In genomic region chr1:107359472-107360241, GRCh38 we compare ENCODE assay signal across 17 cellular contexts.
DNase-seq lines count a peak whose midpoint lies in the region; ATAC-seq, FAIRE-seq and TF ChIP-seq lines count a peak whose summit lies in the region.
"Had no signal": no experiment of that assay in that cellular context is flagged by ENCODE, and none has a peak within 500 bp of the region (broad histone marks: within the 10 kb centered on the region; RNA-seq: fewer than 3 reads in every experiment).

No MANE protein-coding gene starts in this region.

- RAD21 ChIA-PET in GM12878 (lab: Charles Lee; ENCODE audit: unreplicated experiment) = no interaction called here

- H3K4me2 ChIP-seq in GM12878 (ENCODE audit: control insufficient read depth, insufficient read depth) = peak overlapping the region; percentile 48; the same call in 1 of the 2 replicates
- H3K4me2 ChIP-seq: hepatocyte, smooth muscle cell had no signal

- CTCF ChIA-PET in GM12878 (lab: Yijun Ruan, JAX) = interaction anchor here (2.0 kb wide), 1 partner anchor 169 kb away, joined by 4 read pairs; no protein-coding TSS in a partner anchor

- DNase-seq in GM12878 (ENCODE audit: low read depth, low spot score) (no peak), ascending aorta (ENCODE audit: low spot score in 2 of 2) (no peak), NCI-H510A (lab: John Stamatoyannopoulos, UW) (no peak), head of caudate nucleus (no peak), C1 segment of cervical spinal cord (lab: John Stamatoyannopoulos, UW) (no peak)
- DNase-seq: activated CD8-positive, alpha-beta memory T cell treated with anti-CD3 and anti-CD28 coated beads, Interleukin-2, amount 10 ng/mL, durations not matched to agents 7 days and 5 days; activated naive CD4-positive, alpha-beta T cell treated with Interleukin-2 at 50 U/mL for 16 hours; body of pancreas; dermis blood vessel endothelial cell; NCI-H1048; NCI-H2171; pancreas had no signal

- in situ Hi-C loops in GM12878 (cut with MboI) = no loop called here

- no peak for TF ChIP-seq POLR2A in GM12878 (IDR thresholded peaks at IDR 0.05; ENCODE audit: low read depth, low read length)

- SMC1A ChIA-PET in GM12878 (lab: Charles Lee; ENCODE audit: uncharacterized antibody, unreplicated experiment) = interaction anchor here (0.9 to 1.6 kb wide), 7 partner anchors 8 to 169 kb away, joined by 3 to 4 read pairs (median 3); no protein-coding TSS in a partner anchor

- H3K27me3 ChIP-seq in GM12878 (replicated peaks in 1 of 2; ENCODE audit: control insufficient read depth in 2 of 2, insufficient read depth in 2 of 2, low read length in 1 of 2) = no peaks in the 10 kb centered on the region
- H3K27me3 ChIP-seq in ascending aorta = no peaks in the 10 kb centered on the region
- H3K27me3 ChIP-seq: body of pancreas, hepatocyte, pancreas had no signal

- H3K36me3 ChIP-seq in GM12878 (ENCODE audit: control insufficient read depth in 2 of 2, insufficient read depth in 2 of 2, low read length in 1 of 2) (no peaks in the 10 kb centered on the region), ascending aorta (no peaks in the 10 kb centered on the region)
- H3K36me3 ChIP-seq: pancreas had no signal

- no peaks in the 10 kb centered on the region for H3K79me2 ChIP-seq in GM12878 (ENCODE audit: control insufficient read depth, insufficient read depth, low read length)
- H3K79me2 ChIP-seq: hepatocyte had no signal

- no peak overlapping the region for H3K9ac ChIP-seq in GM12878 (ENCODE audit: control insufficient read depth, insufficient read depth, low read length)

- 18% methylated on average over 5 of the region's 5 CpGs for WGBS in GM12878 (ENCODE audit: insufficient coverage, insufficient replicate concordance, low lambda C conversion rate, missing lambda C conversion rate)

- POLR2A ChIA-PET in GM12878 (lab: Charles Lee) = no interaction called here

- TF ChIP-seq CTCF in GM12878 (IDR thresholded peaks at IDR 0.05 in 2 of 3, conservative IDR thresholded peaks at IDR 0.05 in 1 of 3; ENCODE audit: control insufficient read depth in 2 of 3, extremely low read depth in 1 of 3, insufficient read depth in 1 of 3, low read depth in 3 of 3, low read length in 3 of 3) = no peak
- TF ChIP-seq CTCF in ascending aorta (IDR thresholded peaks at IDR 0.05) = no peak

- H3K4me1 ChIP-seq in GM12878 (ENCODE audit: control insufficient read depth, insufficient read depth, low read length) = no peaks in the 10 kb centered on the region
- H3K4me1 ChIP-seq in ascending aorta = no peaks in the 10 kb centered on the region
- H3K4me1 ChIP-seq: body of pancreas, pancreas had no signal

- H3K9me3 ChIP-seq in GM12878 (replicated peaks; ENCODE audit: control insufficient read depth, insufficient read depth, low read length) (no peaks in the 10 kb centered on the region), ascending aorta (no peaks in the 10 kb centered on the region)
- H3K9me3 ChIP-seq: body of pancreas, pancreas had no signal

- BruUV-seq in GM12878 (replicated peaks; lab: Mats Ljungman, UMichigan) = no TSS peak

- no peak for TF ChIP-seq RAD21 in GM12878 (IDR thresholded peaks at IDR 0.05; ENCODE audit: insufficient read depth, low read depth, low read length)

- intact Hi-C loops in GM12878 (cut with micrococcal nuclease; ENCODE audit: unreplicated experiment) = no loop called here
- intact Hi-C loops in ascending aorta (cut with DNase I) = no loop called here
- intact Hi-C loops in head of caudate nucleus (cut with DNase I) = no loop called here

- H3K27ac ChIP-seq in GM12878 (ENCODE audit: control insufficient read depth, insufficient read depth) (no peak overlapping the region), ascending aorta (no peak overlapping the region)
- H3K27ac ChIP-seq: body of pancreas, hepatocyte, pancreas had no signal

- no peak for FAIRE-seq in GM12878 (lab: Jason Lieb, UNC)
- FAIRE-seq: pancreas had no signal

- H2AFZ ChIP-seq in GM12878 (ENCODE audit: control insufficient read depth, low read depth, low read length) = peak overlapping the region; percentile 19; the same call in 1 of the 2 replicates
- H2AFZ ChIP-seq: hepatocyte had no signal

- ATAC-seq in GM18498 (IDR thresholded peaks at IDR 0.05; ENCODE audit: unreplicated experiment) (peak; percentile 50), GM21723 (IDR thresholded peaks at IDR 0.05; ENCODE audit: unreplicated experiment) (peak; percentile 45), HG03439 (IDR thresholded peaks at IDR 0.05; ENCODE audit: unreplicated experiment) (peak; percentile 72), GM12878 (peak; percentile 47)
- ATAC-seq: activated CD8-positive, alpha-beta memory T cell treated with anti-CD3 and anti-CD28 coated beads, Interleukin-2, amount 10 ng/mL, durations not matched to agents 7 days and 5 days; body of pancreas; pancreas had no signal

- TF ChIP-seq EP300 in GM12878 (IDR thresholded peaks at IDR 0.05; ENCODE audit: borderline replicate concordance in 1 of 2, control insufficient read depth in 1 of 2, low read depth in 2 of 2, low read length in 2 of 2) = no peak

- H3K4me3 ChIP-seq in GM12878 (no peak overlapping the region), ascending aorta (no peak overlapping the region)
- H3K4me3 ChIP-seq: body of pancreas, hepatocyte, pancreas, smooth muscle cell had no signal

- no peaks in the 10 kb centered on the region for H4K20me1 ChIP-seq in GM12878 (ENCODE audit: control insufficient read depth, insufficient read depth)

TF ChIP-seq in GM12878, 131 proteins besides CTCF, POLR2A, EP300 and RAD21 (continues in another document):
- TF ChIP-seq LARP7 (IDR thresholded peaks at IDR 0.05) (no peak), POLR2AphosphoS2 (IDR thresholded peaks at IDR 0.05; ENCODE audit: low read depth, low read length) (no peak), STAT1 (conservative IDR thresholded peaks at IDR 0.05) (no peak), JUNB (IDR thresholded peaks at IDR 0.05) (no peak), BCL11A (IDR thresholded peaks at IDR 0.05; ENCODE audit: low read depth, low read length) (no peak), ZNF622 (IDR thresholded peaks at IDR 0.05) (no peak), FOXM1 (IDR thresholded peaks at IDR 0.05; ENCODE audit: low read depth, low read length) (no peak), SKIL (IDR thresholded peaks at IDR 0.05; ENCODE audit: low read depth, poor library complexity, severe bottlenecking) (no peak), CEBPZ (IDR thresholded peaks at IDR 0.05; ENCODE audit: low read depth, low read length) (no peak), YY1 (IDR thresholded peaks at IDR 0.05; ENCODE audit: low read depth, low read length) (no peak), HDGF (IDR thresholded peaks at IDR 0.05) (no peak)
